ENCODE assay signal across 17 cellular contexts in the genomic region with DNA sequence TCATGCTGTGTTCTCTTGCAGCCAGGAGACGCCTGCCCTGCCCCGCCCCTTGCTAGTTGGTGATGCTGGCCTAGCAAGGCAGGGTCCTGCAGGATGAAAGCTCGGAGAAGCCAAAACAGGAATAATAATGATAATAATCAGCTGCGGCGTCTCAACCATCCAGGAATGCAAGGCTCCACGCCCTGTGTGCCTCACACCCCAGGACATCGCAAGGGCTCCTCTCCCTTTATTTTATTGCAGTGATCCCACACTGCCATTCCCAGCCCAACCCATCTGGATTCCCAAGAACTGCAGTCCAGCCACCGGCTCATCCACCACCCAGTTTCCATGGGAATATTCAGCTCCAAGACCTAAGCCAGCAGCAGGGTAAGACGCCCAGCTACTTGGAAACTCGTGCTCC. TPM values are rescaled to one million over a fixed set of nuclear protein-coding genes. Genes with fewer than 3 reads are reported as not detected.
DNase-seq lines count a peak whose midpoint lies in the region; ATAC-seq and TF ChIP-seq lines count a peak whose summit lies in the region.
"Had no signal": no experiment of that assay in that cellular context is flagged by ENCODE, and none has a peak within 500 bp of the region (broad histone marks: within the 10 kb centered on the region; RNA-seq: fewer than 3 reads in every experiment).

No MANE protein-coding gene starts in this region.

- H4K12ac ChIP-seq in trophoblast cell (ENCODE audit: low read depth, low read length): no peak overlapping the region

- no peak overlapping the region for H3K23ac ChIP-seq in trophoblast cell (ENCODE audit: low read length)

- H3K9me3 ChIP-seq in trophoblast cell (ENCODE audit: insufficient read depth, low read depth, low read length): peaks cover 4% of the 10 kb centered on the region
- H3K9me3 ChIP-seq in spleen: no peaks in the 10 kb centered on the region

- intact Hi-C loops in spleen (cut with DNase I; ENCODE audit: low total_unique reads): no loop called here

- peaks cover 0 to 3% of the 10 kb centered on the region in 2 experiments for H3K4me1 ChIP-seq in trophoblast cell (ENCODE audit: control insufficient read depth in 1 of 2, insufficient read depth in 2 of 2, low read length in 2 of 2)
- peaks cover 6 to 18% (median 9%) of the 10 kb centered on the region in 6 donors for H3K4me1 ChIP-seq in spleen
- H3K4me1 ChIP-seq: BE2C, HAP-1 had no signal

- H3K27ac ChIP-seq in trophoblast cell (ENCODE audit: low read depth, low read length) (no peak overlapping the region), spleen (no peak overlapping the region)
- H3K27ac ChIP-seq: GM23248, HL-60 had no signal

- H3K9me3 Mint-ChIP-seq in activated CD8-positive, alpha-beta memory T cell treated with anti-CD3 and anti-CD28 coated beads, Interleukin-2, amount 10 ng/mL, durations not matched to agents 7 days and 5 days (ENCODE audit: low read depth): peaks cover 5% of the 10 kb centered on the region
- H3K9me3 Mint-ChIP-seq: CD8-positive, alpha-beta memory T cell had no signal

- no peak overlapping the region for H2BK120ac ChIP-seq in trophoblast cell (ENCODE audit: insufficient read depth, low read length, poor library complexity)

- H2BK5ac ChIP-seq in trophoblast cell (ENCODE audit: low read depth, low read length, poor library complexity): no peak overlapping the region

- no peak for ATAC-seq in HG03025 (IDR thresholded peaks at IDR 0.05; ENCODE audit: low FRiP score, unreplicated experiment)
- ATAC-seq in activated CD8-positive, alpha-beta memory T cell treated with anti-CD3 and anti-CD28 coated beads, Interleukin-2, amount 10 ng/mL, durations not matched to agents 7 days and 5 days: no peak

- no peak overlapping the region for H3K4ac ChIP-seq in trophoblast cell (ENCODE audit: low read depth, low read length)

- no peaks in the 10 kb centered on the region for H3K36me3 ChIP-seq in trophoblast cell (ENCODE audit: control insufficient read depth in 1 of 2, insufficient read depth in 2 of 2, low read length in 2 of 2)
- H3K36me3 ChIP-seq in spleen: no peaks in the 10 kb centered on the region
- H3K36me3 ChIP-seq: BE2C, HAP-1 had no signal

- no CpG with 5 or more reads among the region's 10 CpGs for WGBS in trophoblast cell (ENCODE audit: extremely low coverage, insufficient coverage, insufficient read length)
- 86 to 94% (median 93%) methylated on average over 10 of the region's 10 CpGs for WGBS in spleen, 5 donors

- CTCF ChIA-PET in activated CD8-positive, alpha-beta memory T cell treated with anti-CD3 and anti-CD28 coated beads, Interleukin-2, amount 10 ng/mL, durations not matched to agents 7 days and 5 days (lab: Charles Lee): interaction anchor here (0.8 kb wide), 1 partner anchor 11 kb away, joined by 3 read pairs; no protein-coding TSS in a partner anchor

- no peaks in the 10 kb centered on the region for H3K79me1 ChIP-seq in trophoblast cell (ENCODE audit: low read length)

- no peak overlapping the region for H3K27ac Mint-ChIP-seq in activated CD8-positive, alpha-beta memory T cell treated with anti-CD3 and anti-CD28 coated beads, Interleukin-2, amount 10 ng/mL, durations not matched to agents 7 days and 5 days

- H3K18ac ChIP-seq in trophoblast cell (ENCODE audit: low read length): no peak overlapping the region

- no peak overlapping the region for H4K91ac ChIP-seq in trophoblast cell (ENCODE audit: low read depth, low read length)

- H2AK5ac ChIP-seq in trophoblast cell (ENCODE audit: low read length): no peak overlapping the region

- no peak overlapping the region for H3K4me3 Mint-ChIP-seq in activated CD8-positive, alpha-beta memory T cell treated with anti-CD3 and anti-CD28 coated beads, Interleukin-2, amount 10 ng/mL, durations not matched to agents 7 days and 5 days
- H3K4me3 Mint-ChIP-seq: CD4-positive, CD25-positive, alpha-beta regulatory T cell had no signal

- H2BK12ac ChIP-seq in trophoblast cell (ENCODE audit: low read length): no peak overlapping the region

- no peak for TF ChIP-seq CTCF in spleen (IDR thresholded peaks at IDR 0.05 in 8 of 11, conservative IDR thresholded peaks at IDR 0.05 in 3 of 11)

- no peak for TF ChIP-seq POLR2A in spleen (IDR thresholded peaks at IDR 0.05)

- peaks cover 11% of the 10 kb centered on the region for H3K36me3 Mint-ChIP-seq in activated CD8-positive, alpha-beta memory T cell treated with anti-CD3 and anti-CD28 coated beads, Interleukin-2, amount 10 ng/mL, durations not matched to agents 7 days and 5 days

- H3K14ac ChIP-seq in trophoblast cell (ENCODE audit: low read length): no peak overlapping the region

- H3K79me2 ChIP-seq in trophoblast cell (ENCODE audit: control insufficient read depth, insufficient read depth, low read length, poor library complexity): no peaks in the 10 kb centered on the region

- no peak overlapping the region for H2AFZ ChIP-seq in trophoblast cell (ENCODE audit: insufficient read depth, low read length, poor library complexity)
- H2AFZ ChIP-seq: GM23248 had no signal

- H4K8ac ChIP-seq in trophoblast cell (ENCODE audit: low read depth, low read length): no peak overlapping the region

- H3K4me2 ChIP-seq in trophoblast cell (ENCODE audit: low read length): no peak overlapping the region

- peaks cover 17% of the 10 kb centered on the region for H3K4me1 Mint-ChIP-seq in activated CD8-positive, alpha-beta memory T cell treated with anti-CD3 and anti-CD28 coated beads, Interleukin-2, amount 10 ng/mL, durations not matched to agents 7 days and 5 days

- H3K27me3 ChIP-seq in trophoblast cell (ENCODE audit: insufficient read depth, low read length): no peaks in the 10 kb centered on the region
- no peaks in the 10 kb centered on the region for H3K27me3 ChIP-seq in spleen (replicated peaks in 1 of 7)
- H3K27me3 ChIP-seq: BE2C had no signal

- peak; percentile 38 for DNase-seq in EH (ENCODE audit: low read depth)
- DNase-seq in LoVo (ENCODE audit: low spot score): peak; percentile 22
- DNase-seq in trophoblast cell: no peak
- DNase-seq in spleen: peak; percentile 41
- DNase-seq in activated CD8-positive, alpha-beta memory T cell treated with anti-CD3 and anti-CD28 coated beads, Interleukin-2, amount 10 ng/mL, durations not matched to agents 7 days and 5 days: no peak
- DNase-seq: BE2C; C1 segment of cervical spinal cord; CD4-positive, CD25-positive, alpha-beta regulatory T cell; CD8-positive, alpha-beta memory T cell; COR-L47; DMS 273 treated with DMSO at 0.1 percent for 48 hours; DMS53; DND-41; GM23248 had no signal

- H3K9ac ChIP-seq in trophoblast cell (ENCODE audit: low read length): no peak overlapping the region
- H3K9ac ChIP-seq: GM23248 had no signal

- H3K27me3 Mint-ChIP-seq in activated CD8-positive, alpha-beta memory T cell treated with anti-CD3 and anti-CD28 coated beads, Interleukin-2, amount 10 ng/mL, durations not matched to agents 7 days and 5 days: no peaks in the 10 kb centered on the region
- H3K27me3 Mint-ChIP-seq: CD4-positive, CD25-positive, alpha-beta regulatory T cell had no signal

- peak overlapping the region; percentile 4 for H3K4me3 ChIP-seq in trophoblast cell (ENCODE audit: low read depth, low read length)
- H3K4me3 ChIP-seq in spleen: no peak overlapping the region
- H3K4me3 ChIP-seq: GM23248, HAP-1 had no signal

RNA-seq across cellular contexts. Expression of a gene that starts 21.0 kb away (rescaled TPM):
- polyA plus RNA-seq in trophoblast cell (2013): 16.8 and 16.9 TPM in 2 replicates
- 10 to 100 TPM; 51.4 to 73.9 (median 57.5) TPM for total RNA-seq in spleen
- polyA plus RNA-seq in spleen: 10 to 100 TPM; 18.2 to 26.6 (median 23.3) TPM
- total RNA-seq in activated CD8-positive, alpha-beta memory T cell treated with anti-CD3 and anti-CD28 coated beads, Interleukin-2, amount 10 ng/mL, durations not matched to agents 7 days and 5 days: 10 to 100 TPM; 32.2 to 34.4 TPM

RNA-seq across cellular contexts. Expression of a gene that starts 31.6 kb away (rescaled TPM):
- polyA plus RNA-seq in trophoblast cell (2013): 87.0 and 88.6 TPM in 2 replicates
- total RNA-seq in spleen: 10 to 100 TPM; 49.4 to 84.1 (median 66.6) TPM
- polyA plus RNA-seq in spleen: 100 to 1,000 TPM in 1 of 3 donors, 10 to 100 TPM in 2; 60.3 to 109 (median 95.5) TPM
- 100 to 1,000 TPM; 150 to 227 TPM for total RNA-seq in activated CD8-positive, alpha-beta memory T cell treated with anti-CD3 and anti-CD28 coated beads, Interleukin-2, amount 10 ng/mL, durations not matched to agents 7 days and 5 days

Comparison
In these comparisons a context has a peak if more than half of its experiments do, and no peak if none do; other contexts are left out.
1. DNase-seq: peak in EH (single experiment), LoVo (single experiment) and spleen (single experiment); none in trophoblast cell (0 of 2) and activated CD8-positive, alpha-beta memory T cell treated with anti-CD3 and anti-CD28 coated beads, Interleukin-2, amount 10 ng/mL, durations not matched to agents 7 days and 5 days (single experiment).